ENCODE assay signal across 8 cellular contexts in genomic region chr6:128655978-128656498, GRCh38.
A peak's percentile ranks its signal among the peaks of the same experiment; 100 is the strongest.
DNase-seq lines count a peak whose midpoint lies in the region; ATAC-seq, FAIRE-seq and TF ChIP-seq lines count a peak whose summit lies in the region.

No MANE protein-coding gene starts in this region.

- H3K4me1 Mint-ChIP-seq in stimulated activated naive B cell treated with anti-CD40 and anti-IgM and Interleukin-4, amounts not matched to agents 10 μg/mL and 1 μg/mL and 100 μg/mL, for 72 hours, result peaks cover 4 to 5% of the 10 kb centered on the region in 2 donors
- peaks cover 16% of the 10 kb centered on the region for H3K4me1 Mint-ChIP-seq in progenitor cell of endocrine pancreas (ENCODE audit: low read depth)

- peak; percentile 73 for DNase-seq in GM04504 (ENCODE audit: low read depth)
- DNase-seq in HK-2 (ENCODE audit: unreplicated experiment), result peak; percentile 51
- peak; percentile 96 for DNase-seq in bronchial epithelial cell (ENCODE audit: low read depth)
- DNase-seq in stimulated activated naive B cell treated with anti-CD40 and anti-IgM and Interleukin-4, amounts not matched to agents 10 μg/mL and 1 μg/mL and 100 μg/mL, for 72 hours, result peak; percentile 0
- DNase-seq in progenitor cell of endocrine pancreas (ENCODE audit: low spot score, unreplicated experiment), result no peak
- DNase-seq in NCI-H748 treated with DMSO at 0.1 percent for 48 hours (lab: John Stamatoyannopoulos, UW), result no peak
- DNase-seq in DMS79 (lab: John Stamatoyannopoulos, UW), result no peak

- no peaks in the 10 kb centered on the region for H3K36me3 ChIP-seq in bronchial epithelial cell (ENCODE audit: control insufficient read depth, insufficient read depth, low read length)

- no peak overlapping the region for H3K4me3 Mint-ChIP-seq in stimulated activated naive B cell treated with anti-CD40 and anti-IgM and Interleukin-4, amounts not matched to agents 10 μg/mL and 1 μg/mL and 100 μg/mL, for 72 hours
- no peak overlapping the region for H3K4me3 Mint-ChIP-seq in progenitor cell of endocrine pancreas (ENCODE audit: low read depth)

- no peaks in the 10 kb centered on the region for H3K27me3 ChIP-seq in bronchial epithelial cell (ENCODE audit: control insufficient read depth, insufficient read depth, low read length)

- peaks cover 0 to 5% of the 10 kb centered on the region in 2 donors for H3K9me3 Mint-ChIP-seq in stimulated activated naive B cell treated with anti-CD40 and anti-IgM and Interleukin-4, amounts not matched to agents 10 μg/mL and 1 μg/mL and 100 μg/mL, for 72 hours
- no peaks in the 10 kb centered on the region for H3K9me3 Mint-ChIP-seq in progenitor cell of endocrine pancreas (ENCODE audit: low read depth)

- no peak overlapping the region for H3K4me3 ChIP-seq in bronchial epithelial cell (ENCODE audit: low read depth, low read length)

- H3K27me3 Mint-ChIP-seq in stimulated activated naive B cell treated with anti-CD40 and anti-IgM and Interleukin-4, amounts not matched to agents 10 μg/mL and 1 μg/mL and 100 μg/mL, for 72 hours, result no peaks in the 10 kb centered on the region
- H3K27me3 Mint-ChIP-seq in progenitor cell of endocrine pancreas, result no peaks in the 10 kb centered on the region

- no peak overlapping the region for H3K27ac Mint-ChIP-seq in stimulated activated naive B cell treated with anti-CD40 and anti-IgM and Interleukin-4, amounts not matched to agents 10 μg/mL and 1 μg/mL and 100 μg/mL, for 72 hours
- no peak overlapping the region for H3K27ac Mint-ChIP-seq in progenitor cell of endocrine pancreas

- TF ChIP-seq CTCF in bronchial epithelial cell (IDR thresholded peaks at IDR 0.05; ENCODE audit: insufficient read depth, low read length, severe bottlenecking) (no peak), progenitor cell of endocrine pancreas (IDR thresholded peaks at IDR 0.05; ENCODE audit: unreplicated experiment) (no peak)

- FAIRE-seq in bronchial epithelial cell (lab: Jason Lieb, UNC), result peak; percentile 76

- peak; percentile 80 for ATAC-seq in GM21526 (IDR thresholded peaks at IDR 0.05; ENCODE audit: low FRiP score, unreplicated experiment)
- ATAC-seq in stimulated activated naive B cell treated with anti-CD40 and anti-IgM and Interleukin-4, amounts not matched to agents 10 μg/mL and 1 μg/mL and 100 μg/mL, for 72 hours (replicated peaks), result peak; percentile 48 to 82

- no peaks in the 10 kb centered on the region for H3K36me3 Mint-ChIP-seq in stimulated activated naive B cell treated with anti-CD40 and anti-IgM and Interleukin-4, amounts not matched to agents 10 μg/mL and 1 μg/mL and 100 μg/mL, for 72 hours
- H3K36me3 Mint-ChIP-seq in progenitor cell of endocrine pancreas (ENCODE audit: insufficient read depth), result no peaks in the 10 kb centered on the region

Comparison
In these comparisons a context has a peak if more than half of its experiments do, and no peak if none do; other contexts are left out.
1. DNase-seq: peak in GM04504 (single experiment), HK-2 (single experiment), bronchial epithelial cell (single experiment) and stimulated activated naive B cell treated with anti-CD40 and anti-IgM and Interleukin-4, amounts not matched to agents 10 μg/mL and 1 μg/mL and 100 μg/mL, for 72 hours (single experiment); none in progenitor cell of endocrine pancreas (single experiment), NCI-H748 treated with DMSO at 0.1 percent for 48 hours (single experiment) and DMS79 (single experiment).